8 cellular contexts compared by ENCODE assay signal in the genomic region with DNA sequence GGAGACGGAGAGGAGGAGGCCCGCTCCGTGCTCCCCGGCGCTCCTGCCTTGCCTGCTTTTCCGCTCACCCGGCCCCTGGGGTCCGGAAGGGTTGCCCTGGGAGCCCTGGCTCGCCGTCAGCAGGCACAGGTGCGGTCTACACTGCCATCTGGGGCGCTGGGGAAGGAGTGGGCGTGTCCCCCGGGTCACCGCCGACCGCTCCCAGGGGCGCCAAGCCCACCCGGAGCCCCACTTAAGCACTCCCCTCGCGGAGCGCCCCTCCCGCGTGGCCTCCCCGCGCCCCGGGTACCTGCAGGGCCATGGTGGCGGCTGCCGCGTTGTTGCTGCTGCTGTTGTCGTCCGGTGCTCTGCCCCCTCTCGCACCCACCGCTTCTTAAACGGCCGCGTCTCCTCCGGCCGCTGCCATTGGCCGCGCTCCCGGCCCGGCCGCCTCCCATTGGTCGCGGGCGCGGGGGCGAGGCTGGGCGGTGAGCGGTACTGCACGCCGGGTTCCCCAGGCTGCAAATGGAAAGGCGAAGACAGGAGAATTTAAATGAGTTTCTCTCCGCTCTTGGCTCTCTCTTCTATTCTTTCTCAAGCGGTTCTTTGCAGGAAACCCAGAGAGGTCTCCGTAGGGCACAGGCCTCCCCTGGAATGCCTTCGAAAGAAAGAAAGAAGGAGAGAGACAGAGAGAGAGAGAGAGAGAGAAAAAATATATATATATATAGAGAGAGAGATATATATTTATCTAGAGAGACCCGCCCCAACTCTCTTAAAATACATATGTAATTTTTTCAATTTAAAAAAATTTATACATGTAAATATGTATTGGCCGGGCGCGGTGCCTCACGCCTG. TPM values are rescaled to one million over a fixed set of nuclear protein-coding genes. Genes with fewer than 3 reads are reported as not detected.
DNase-seq lines count a peak whose midpoint lies in the region; ATAC-seq and TF ChIP-seq lines count a peak whose summit lies in the region.

A gene (minus strand): TSS at position 349 of the 834 bp plus-strand sequence. CDS start 48 bp downstream, at position 301.

- H3K4me1 Mint-ChIP-seq in nephron progenitor cell = peaks cover 7% of the 10 kb centered on the region

- H3K36me3 Mint-ChIP-seq in nephron progenitor cell (ENCODE audit: low read depth) = peaks cover 1% of the 10 kb centered on the region

- H3K27ac Mint-ChIP-seq in nephron progenitor cell = no peak within 1 kb of the TSS

- peaks cover 3% of the 10 kb centered on the region for H3K9me3 Mint-ChIP-seq in nephron progenitor cell

- H3K4me3 Mint-ChIP-seq in nephron progenitor cell = peak within 1 kb of the TSS; percentile 72

- TF ChIP-seq CTCF in fibroblast of the aortic adventitia (IDR thresholded peaks at IDR 0.05; ENCODE audit: insufficient read depth, low read length) (peak; percentile 49), nephron progenitor cell (IDR thresholded peaks at IDR 0.05) (peak; percentile 43)

- peak; percentile 100 for ATAC-seq in GM21619 (IDR thresholded peaks at IDR 0.05; ENCODE audit: unreplicated experiment)
- ATAC-seq in stimulated activated naive CD8-positive, alpha-beta T cell treated with anti-CD3 and anti-CD28 coated beads, Interleukin-15, Interleukin-2, amounts not matched to agents 100 U/mL and 50 U/mL, for 24 hours = peak; percentile 99

- peaks cover 13% of the 10 kb centered on the region for H3K27me3 Mint-ChIP-seq in nephron progenitor cell (ENCODE audit: low read depth, poor library complexity)

- DNase-seq in DMS53 treated with DMSO at 0.1 percent for 48 hours (lab: John Stamatoyannopoulos, UW; ENCODE audit: unreplicated experiment) = peak; percentile 93
- DNase-seq in Jurkat, Clone E6-1 (ENCODE audit: low read depth, low spot score) = peak; percentile 79
- DNase-seq in RKO (ENCODE audit: low spot score) = peak; percentile 88
- DNase-seq in activated T-helper 1 cell treated with anti-CD3 and anti-CD28 coated beads, Interleukin-2, amount 50 U/mL, for 16 hours (ENCODE audit: low read depth in 1 of 2, low spot score in 1 of 2) = peak; percentile 55 to 72
- peak; percentile 61 for DNase-seq in fibroblast of the aortic adventitia (ENCODE audit: low read depth)
- DNase-seq in nephron progenitor cell = peak; percentile 86
- DNase-seq in stimulated activated naive CD8-positive, alpha-beta T cell treated with anti-CD3 and anti-CD28 coated beads, Interleukin-15, Interleukin-2, amounts not matched to agents 100 U/mL and 50 U/mL, for 24 hours = peak; percentile 88

- peak within 1 kb of the TSS; percentile 65 for H3K4me3 ChIP-seq in Jurkat, Clone E6-1 (ENCODE audit: low read length)
- peak within 1 kb of the TSS; percentile 74 for H3K4me3 ChIP-seq in fibroblast of the aortic adventitia (ENCODE audit: low read depth, low read length)

RNA-seq across cellular contexts. Expression of the gene that starts here (rescaled TPM):
- 16.0 TPM for polyA plus RNA-seq in Jurkat, Clone E6-1 (2012; ENCODE audit: insufficient read depth, insufficient read length)
- 0.99 TPM in 1 of 2 replicates, not detected in the other for total RNA-seq in fibroblast of the aortic adventitia (ENCODE audit: low replicate concordance)

Comparison
In these comparisons a context has a peak if more than half of its experiments do, and no peak if none do; other contexts are left out.
1. Peak in every context shown above with its lines: DNase-seq, ATAC-seq and H3K4me3 ChIP-seq.
2. Peak in DNase-seq and H3K4me3 ChIP-seq in fibroblast of the aortic adventitia; RNA of the gene not detected or under 1 TPM.